ENCODE assay signal across 22 cellular contexts in genomic region chr3:64426551-64426950, GRCh38.
"Had no signal": no experiment of that assay in that cellular context is flagged by ENCODE, and none has a peak within 500 bp of the region (broad histone marks: within the 10 kb centered on the region; RNA-seq: fewer than 3 reads in every experiment).

No MANE protein-coding gene starts in this region.

- H3K27me3 ChIP-seq: gastroesophageal sphincter, hepatocyte, left lung, sigmoid colon, tibial nerve, upper lobe of left lung had no signal

- H3K4me3 ChIP-seq: coronary artery, gastroesophageal sphincter, heart left ventricle, hepatocyte, left lung, prostate gland, sigmoid colon, thoracic aorta, tibial nerve, upper lobe of left lung had no signal

- ATAC-seq: gastroesophageal sphincter; heart left ventricle; left cardiac atrium; left lung; naive thymus-derived CD8-positive, alpha-beta T cell; right cardiac atrium; stimulated activated naive B cell treated with anti-CD40 and anti-IgM and Interleukin-4, amounts not matched to agents 10 μg/mL and 1 μg/mL and 100 μg/mL, for 72 hours had no signal

- H3K4me1 ChIP-seq: gastroesophageal sphincter, heart left ventricle, left lung, prostate gland, sigmoid colon, tibial nerve had no signal

- H3K9me3 ChIP-seq: left lung, prostate gland, sigmoid colon, thoracic aorta, upper lobe of left lung had no signal

- H3K36me3 ChIP-seq: gastroesophageal sphincter, heart left ventricle, left lung, prostate gland, sigmoid colon, thoracic aorta, tibial nerve, upper lobe of left lung had no signal

- H3K79me2 ChIP-seq: hepatocyte had no signal

- H3K4me2 ChIP-seq: hepatocyte had no signal

- DNase-seq: dermis blood vessel endothelial cell; effector memory CD4-positive, alpha-beta T cell; foreskin fibroblast; heart left ventricle; left cardiac atrium; left lung; mesendoderm; midbrain; naive thymus-derived CD8-positive, alpha-beta T cell; nephron progenitor cell; nucleus accumbens; right cardiac atrium; sigmoid colon; stimulated activated CD4-positive, alpha-beta T cell treated with anti-CD3 and anti-CD28 coated beads, Interleukin-4, amount 100 ng/mL, for 4 hours; stimulated activated naive B cell treated with anti-CD40 and anti-IgM and Interleukin-4, amounts not matched to agents 10 μg/mL and 1 μg/mL and 100 μg/mL, for 72 hours; upper lobe of left lung had no signal

- H2AFZ ChIP-seq: hepatocyte had no signal

- H3K27ac ChIP-seq: coronary artery, gastroesophageal sphincter, heart left ventricle, hepatocyte, left lung, prostate gland, sigmoid colon, thoracic aorta, tibial nerve, upper lobe of left lung had no signal
